Comparison of ENCODE assay signal across 1 cellular context in the genomic region with DNA sequence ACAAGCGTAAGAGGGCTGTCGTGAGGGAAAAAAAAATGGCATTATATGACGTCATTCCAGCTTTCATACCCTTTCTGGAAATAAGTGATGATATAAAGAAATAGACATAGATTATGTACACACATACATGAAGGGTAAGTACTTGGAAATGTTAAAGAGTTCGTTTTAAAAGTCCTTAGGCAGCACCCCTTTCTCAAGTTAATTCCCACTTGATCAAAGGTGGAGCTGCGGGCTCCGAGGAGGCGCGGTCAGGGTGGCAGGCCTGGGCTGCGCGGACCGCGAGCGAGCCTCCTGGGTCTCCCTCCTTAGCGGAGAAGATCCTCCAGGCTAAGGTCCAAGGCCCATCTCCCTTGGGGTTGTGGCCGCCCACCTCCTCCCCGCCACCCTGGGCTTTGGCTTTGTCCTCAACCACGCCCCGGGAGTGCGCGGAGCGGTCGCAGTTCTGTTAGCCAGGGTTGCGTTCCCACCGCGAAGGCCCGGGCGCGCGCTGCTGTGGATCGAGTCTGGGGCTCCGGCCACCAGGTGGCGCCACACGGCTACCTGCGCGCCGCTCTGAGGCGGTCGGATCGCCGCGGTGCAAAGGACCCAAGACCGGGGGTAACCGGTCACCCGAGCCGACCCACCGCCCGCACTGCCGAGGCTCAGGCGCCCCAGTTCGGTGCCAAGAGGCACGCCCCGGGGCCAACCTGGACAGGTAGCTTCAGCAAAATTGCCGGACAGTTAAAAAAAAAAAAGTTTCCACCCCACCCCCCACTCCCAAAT.
TF ChIP-seq lines count a peak whose summit lies in the region.

No MANE protein-coding gene starts in this region.

TF ChIP-seq in HepG2, 621 proteins besides CTCF, POLR2A, EP300 and RAD21 (continued from another document and continues in another):
- TF ChIP-seq, protein P1, sequence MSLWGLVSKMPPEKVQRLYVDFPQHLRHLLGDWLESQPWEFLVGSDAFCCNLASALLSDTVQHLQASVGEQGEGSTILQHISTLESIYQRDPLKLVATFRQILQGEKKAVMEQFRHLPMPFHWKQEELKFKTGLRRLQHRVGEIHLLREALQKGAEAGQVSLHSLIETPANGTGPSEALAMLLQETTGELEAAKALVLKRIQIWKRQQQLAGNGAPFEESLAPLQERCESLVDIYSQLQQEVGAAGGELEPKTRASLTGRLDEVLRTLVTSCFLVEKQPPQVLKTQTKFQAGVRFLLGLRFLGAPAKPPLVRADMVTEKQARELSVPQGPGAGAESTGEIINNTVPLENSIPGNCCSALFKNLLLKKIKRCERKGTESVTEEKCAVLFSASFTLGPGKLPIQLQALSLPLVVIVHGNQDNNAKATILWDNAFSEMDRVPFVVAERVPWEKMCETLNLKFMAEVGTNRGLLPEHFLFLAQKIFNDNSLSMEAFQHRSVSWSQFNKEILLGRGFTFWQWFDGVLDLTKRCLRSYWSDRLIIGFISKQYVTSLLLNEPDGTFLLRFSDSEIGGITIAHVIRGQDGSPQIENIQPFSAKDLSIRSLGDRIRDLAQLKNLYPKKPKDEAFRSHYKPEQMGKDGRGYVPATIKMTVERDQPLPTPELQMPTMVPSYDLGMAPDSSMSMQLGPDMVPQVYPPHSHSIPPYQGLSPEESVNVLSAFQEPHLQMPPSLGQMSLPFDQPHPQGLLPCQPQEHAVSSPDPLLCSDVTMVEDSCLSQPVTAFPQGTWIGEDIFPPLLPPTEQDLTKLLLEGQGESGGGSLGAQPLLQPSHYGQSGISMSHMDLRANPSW (CRISPR knock-in tag; IDR thresholded peaks at IDR 0.05; ENCODE audit: borderline replicate concordance): no peak
- TF ChIP-seq, protein P2, sequence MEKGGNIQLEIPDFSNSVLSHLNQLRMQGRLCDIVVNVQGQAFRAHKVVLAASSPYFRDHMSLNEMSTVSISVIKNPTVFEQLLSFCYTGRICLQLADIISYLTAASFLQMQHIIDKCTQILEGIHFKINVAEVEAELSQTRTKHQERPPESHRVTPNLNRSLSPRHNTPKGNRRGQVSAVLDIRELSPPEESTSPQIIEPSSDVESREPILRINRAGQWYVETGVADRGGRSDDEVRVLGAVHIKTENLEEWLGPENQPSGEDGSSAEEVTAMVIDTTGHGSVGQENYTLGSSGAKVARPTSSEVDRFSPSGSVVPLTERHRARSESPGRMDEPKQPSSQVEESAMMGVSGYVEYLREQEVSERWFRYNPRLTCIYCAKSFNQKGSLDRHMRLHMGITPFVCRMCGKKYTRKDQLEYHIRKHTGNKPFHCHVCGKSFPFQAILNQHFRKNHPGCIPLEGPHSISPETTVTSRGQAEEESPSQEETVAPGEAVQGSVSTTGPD (CRISPR knock-in tag; IDR thresholded peaks at IDR 0.05): 0 out of 2 replicates have a peak, but pooled peaks have one; percentile 28
- TF ChIP-seq, protein P3, sequence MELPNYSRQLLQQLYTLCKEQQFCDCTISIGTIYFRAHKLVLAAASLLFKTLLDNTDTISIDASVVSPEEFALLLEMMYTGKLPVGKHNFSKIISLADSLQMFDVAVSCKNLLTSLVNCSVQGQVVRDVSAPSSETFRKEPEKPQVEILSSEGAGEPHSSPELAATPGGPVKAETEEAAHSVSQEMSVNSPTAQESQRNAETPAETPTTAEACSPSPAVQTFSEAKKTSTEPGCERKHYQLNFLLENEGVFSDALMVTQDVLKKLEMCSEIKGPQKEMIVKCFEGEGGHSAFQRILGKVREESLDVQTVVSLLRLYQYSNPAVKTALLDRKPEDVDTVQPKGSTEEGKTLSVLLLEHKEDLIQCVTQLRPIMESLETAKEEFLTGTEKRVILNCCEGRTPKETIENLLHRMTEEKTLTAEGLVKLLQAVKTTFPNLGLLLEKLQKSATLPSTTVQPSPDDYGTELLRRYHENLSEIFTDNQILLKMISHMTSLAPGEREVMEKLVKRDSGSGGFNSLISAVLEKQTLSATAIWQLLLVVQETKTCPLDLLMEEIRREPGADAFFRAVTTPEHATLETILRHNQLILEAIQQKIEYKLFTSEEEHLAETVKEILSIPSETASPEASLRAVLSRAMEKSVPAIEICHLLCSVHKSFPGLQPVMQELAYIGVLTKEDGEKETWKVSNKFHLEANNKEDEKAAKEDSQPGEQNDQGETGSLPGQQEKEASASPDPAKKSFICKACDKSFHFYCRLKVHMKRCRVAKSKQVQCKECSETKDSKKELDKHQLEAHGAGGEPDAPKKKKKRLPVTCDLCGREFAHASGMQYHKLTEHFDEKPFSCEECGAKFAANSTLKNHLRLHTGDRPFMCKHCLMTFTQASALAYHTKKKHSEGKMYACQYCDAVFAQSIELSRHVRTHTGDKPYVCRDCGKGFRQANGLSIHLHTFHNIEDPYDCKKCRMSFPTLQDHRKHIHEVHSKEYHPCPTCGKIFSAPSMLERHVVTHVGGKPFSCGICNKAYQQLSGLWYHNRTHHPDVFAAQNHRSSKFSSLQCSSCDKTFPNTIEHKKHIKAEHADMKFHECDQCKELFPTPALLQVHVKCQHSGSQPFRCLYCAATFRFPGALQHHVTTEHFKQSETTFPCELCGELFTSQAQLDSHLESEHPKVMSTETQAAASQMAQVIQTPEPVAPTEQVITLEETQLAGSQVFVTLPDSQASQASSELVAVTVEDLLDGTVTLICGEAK (IDR thresholded peaks at IDR 0.05): no peak
- TF ChIP-seq, protein P3 (CRISPR knock-in tag; IDR thresholded peaks at IDR 0.05): peak; percentile 55; the same call in 1 of the 2 replicates
- peak; percentile 46; the same call in 1 of the 2 replicates for TF ChIP-seq NRL (CRISPR knock-in tag; IDR thresholded peaks at IDR 0.05; ENCODE audit: borderline replicate concordance)
- TF ChIP-seq, protein P4, sequence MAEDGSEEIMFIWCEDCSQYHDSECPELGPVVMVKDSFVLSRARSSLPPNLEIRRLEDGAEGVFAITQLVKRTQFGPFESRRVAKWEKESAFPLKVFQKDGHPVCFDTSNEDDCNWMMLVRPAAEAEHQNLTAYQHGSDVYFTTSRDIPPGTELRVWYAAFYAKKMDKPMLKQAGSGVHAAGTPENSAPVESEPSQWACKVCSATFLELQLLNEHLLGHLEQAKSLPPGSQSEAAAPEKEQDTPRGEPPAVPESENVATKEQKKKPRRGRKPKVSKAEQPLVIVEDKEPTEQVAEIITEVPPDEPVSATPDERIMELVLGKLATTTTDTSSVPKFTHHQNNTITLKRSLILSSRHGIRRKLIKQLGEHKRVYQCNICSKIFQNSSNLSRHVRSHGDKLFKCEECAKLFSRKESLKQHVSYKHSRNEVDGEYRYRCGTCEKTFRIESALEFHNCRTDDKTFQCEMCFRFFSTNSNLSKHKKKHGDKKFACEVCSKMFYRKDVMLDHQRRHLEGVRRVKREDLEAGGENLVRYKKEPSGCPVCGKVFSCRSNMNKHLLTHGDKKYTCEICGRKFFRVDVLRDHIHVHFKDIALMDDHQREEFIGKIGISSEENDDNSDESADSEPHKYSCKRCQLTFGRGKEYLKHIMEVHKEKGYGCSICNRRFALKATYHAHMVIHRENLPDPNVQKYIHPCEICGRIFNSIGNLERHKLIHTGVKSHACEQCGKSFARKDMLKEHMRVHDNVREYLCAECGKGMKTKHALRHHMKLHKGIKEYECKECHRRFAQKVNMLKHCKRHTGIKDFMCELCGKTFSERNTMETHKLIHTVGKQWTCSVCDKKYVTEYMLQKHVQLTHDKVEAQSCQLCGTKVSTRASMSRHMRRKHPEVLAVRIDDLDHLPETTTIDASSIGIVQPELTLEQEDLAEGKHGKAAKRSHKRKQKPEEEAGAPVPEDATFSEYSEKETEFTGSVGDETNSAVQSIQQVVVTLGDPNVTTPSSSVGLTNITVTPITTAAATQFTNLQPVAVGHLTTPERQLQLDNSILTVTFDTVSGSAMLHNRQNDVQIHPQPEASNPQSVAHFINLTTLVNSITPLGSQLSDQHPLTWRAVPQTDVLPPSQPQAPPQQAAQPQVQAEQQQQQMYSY (CRISPR knock-in tag; IDR thresholded peaks at IDR 0.05): peak; percentile 74
- TF ChIP-seq BCL6 (CRISPR knock-in tag; IDR thresholded peaks at IDR 0.05): peak; percentile 61; the same call in 1 of the 2 replicates
- 0 out of 2 replicates have a peak, but pooled peaks have one; percentile 36 for TF ChIP-seq TAF1 (CRISPR knock-in tag; IDR thresholded peaks at IDR 0.05)
- TF ChIP-seq ZFP41 (CRISPR knock-in tag; IDR thresholded peaks at IDR 0.05; ENCODE audit: borderline replicate concordance): 0 out of 2 replicates have a peak, but pooled peaks have one; percentile 53
- 0 out of 2 replicates have a peak, but pooled peaks have one; percentile 27 for TF ChIP-seq CEBPG (CRISPR knock-in tag; IDR thresholded peaks at IDR 0.05)
- peak; percentile 65; the same call in 1 of the 2 replicates for TF ChIP-seq ZFP90 (CRISPR knock-in tag; IDR thresholded peaks at IDR 0.05; ENCODE audit: borderline replicate concordance)
- no peak for TF ChIP-seq MIXL1 (CRISPR knock-in tag; IDR thresholded peaks at IDR 0.05)
- TF ChIP-seq, protein P5, sequence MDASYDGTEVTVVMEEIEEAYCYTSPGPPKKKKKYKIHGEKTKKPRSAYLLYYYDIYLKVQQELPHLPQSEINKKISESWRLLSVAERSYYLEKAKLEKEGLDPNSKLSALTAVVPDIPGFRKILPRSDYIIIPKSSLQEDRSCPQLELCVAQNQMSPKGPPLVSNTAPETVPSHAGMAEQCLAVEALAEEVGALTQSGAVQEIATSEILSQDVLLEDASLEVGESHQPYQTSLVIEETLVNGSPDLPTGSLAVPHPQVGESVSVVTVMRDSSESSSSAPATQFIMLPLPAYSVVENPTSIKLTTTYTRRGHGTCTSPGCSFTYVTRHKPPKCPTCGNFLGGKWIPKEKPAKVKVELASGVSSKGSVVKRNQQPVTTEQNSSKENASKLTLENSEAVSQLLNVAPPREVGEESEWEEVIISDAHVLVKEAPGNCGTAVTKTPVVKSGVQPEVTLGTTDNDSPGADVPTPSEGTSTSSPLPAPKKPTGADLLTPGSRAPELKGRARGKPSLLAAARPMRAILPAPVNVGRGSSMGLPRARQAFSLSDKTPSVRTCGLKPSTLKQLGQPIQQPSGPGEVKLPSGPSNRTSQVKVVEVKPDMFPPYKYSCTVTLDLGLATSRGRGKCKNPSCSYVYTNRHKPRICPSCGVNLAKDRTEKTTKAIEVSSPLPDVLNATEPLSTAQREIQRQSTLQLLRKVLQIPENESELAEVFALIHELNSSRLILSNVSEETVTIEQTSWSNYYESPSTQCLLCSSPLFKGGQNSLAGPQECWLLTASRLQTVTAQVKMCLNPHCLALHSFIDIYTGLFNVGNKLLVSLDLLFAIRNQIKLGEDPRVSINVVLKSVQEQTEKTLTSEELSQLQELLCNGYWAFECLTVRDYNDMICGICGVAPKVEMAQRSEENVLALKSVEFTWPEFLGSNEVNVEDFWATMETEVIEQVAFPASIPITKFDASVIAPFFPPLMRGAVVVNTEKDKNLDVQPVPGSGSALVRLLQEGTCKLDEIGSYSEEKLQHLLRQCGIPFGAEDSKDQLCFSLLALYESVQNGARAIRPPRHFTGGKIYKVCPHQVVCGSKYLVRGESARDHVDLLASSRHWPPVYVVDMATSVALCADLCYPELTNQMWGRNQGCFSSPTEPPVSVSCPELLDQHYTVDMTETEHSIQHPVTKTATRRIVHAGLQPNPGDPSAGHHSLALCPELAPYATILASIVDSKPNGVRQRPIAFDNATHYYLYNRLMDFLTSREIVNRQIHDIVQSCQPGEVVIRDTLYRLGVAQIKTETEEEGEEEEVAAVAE (CRISPR knock-in tag; IDR thresholded peaks at IDR 0.05; ENCODE audit: borderline replicate concordance): 0 out of 2 replicates have a peak, but pooled peaks have one; percentile 41
- TF ChIP-seq GABPB1 (CRISPR knock-in tag; IDR thresholded peaks at IDR 0.05): peak; percentile 78
- TF ChIP-seq KMT2A (CRISPR knock-in tag; IDR thresholded peaks at IDR 0.05): peak; percentile 94
- TF ChIP-seq ZC3H13 (CRISPR knock-in tag; IDR thresholded peaks at IDR 0.05): no peak; the same call in none of the 2 replicates
- TF ChIP-seq SOX5 (CRISPR knock-in tag; IDR thresholded peaks at IDR 0.05; ENCODE audit: borderline replicate concordance): peak; percentile 61
- TF ChIP-seq ZSCAN30 (CRISPR knock-in tag; IDR thresholded peaks at IDR 0.05): peak; percentile 80; the same call in 1 of the 2 replicates
- TF ChIP-seq SYNCRIP (IDR thresholded peaks at IDR 0.05; ENCODE audit: insufficient read depth, low read depth, low read length): no peak
- 0 out of 2 replicates have a peak, but pooled peaks have one; percentile 31 for TF ChIP-seq SMAD1 (CRISPR knock-in tag; IDR thresholded peaks at IDR 0.05; ENCODE audit: borderline replicate concordance, low read depth)
- TF ChIP-seq ZNF333 (CRISPR knock-in tag; IDR thresholded peaks at IDR 0.05; ENCODE audit: borderline replicate concordance): peak; percentile 95
- TF ChIP-seq MYC (CRISPR knock-in tag; IDR thresholded peaks at IDR 0.05; ENCODE audit: borderline replicate concordance): peak; percentile 71; the same call in 1 of the 2 replicates
- peak; percentile 46; the same call in 1 of the 2 replicates for TF ChIP-seq SRY (CRISPR knock-in tag; IDR thresholded peaks at IDR 0.05)
- TF ChIP-seq, protein P6, sequence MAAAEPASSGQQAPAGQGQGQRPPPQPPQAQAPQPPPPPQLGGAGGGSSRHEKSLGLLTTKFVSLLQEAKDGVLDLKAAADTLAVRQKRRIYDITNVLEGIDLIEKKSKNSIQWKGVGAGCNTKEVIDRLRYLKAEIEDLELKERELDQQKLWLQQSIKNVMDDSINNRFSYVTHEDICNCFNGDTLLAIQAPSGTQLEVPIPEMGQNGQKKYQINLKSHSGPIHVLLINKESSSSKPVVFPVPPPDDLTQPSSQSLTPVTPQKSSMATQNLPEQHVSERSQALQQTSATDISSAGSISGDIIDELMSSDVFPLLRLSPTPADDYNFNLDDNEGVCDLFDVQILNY (CRISPR knock-in tag; conservative IDR thresholded peaks at IDR 0.05): peak; percentile 79
